14 cellular contexts compared by ENCODE assay signal in the genomic region with DNA sequence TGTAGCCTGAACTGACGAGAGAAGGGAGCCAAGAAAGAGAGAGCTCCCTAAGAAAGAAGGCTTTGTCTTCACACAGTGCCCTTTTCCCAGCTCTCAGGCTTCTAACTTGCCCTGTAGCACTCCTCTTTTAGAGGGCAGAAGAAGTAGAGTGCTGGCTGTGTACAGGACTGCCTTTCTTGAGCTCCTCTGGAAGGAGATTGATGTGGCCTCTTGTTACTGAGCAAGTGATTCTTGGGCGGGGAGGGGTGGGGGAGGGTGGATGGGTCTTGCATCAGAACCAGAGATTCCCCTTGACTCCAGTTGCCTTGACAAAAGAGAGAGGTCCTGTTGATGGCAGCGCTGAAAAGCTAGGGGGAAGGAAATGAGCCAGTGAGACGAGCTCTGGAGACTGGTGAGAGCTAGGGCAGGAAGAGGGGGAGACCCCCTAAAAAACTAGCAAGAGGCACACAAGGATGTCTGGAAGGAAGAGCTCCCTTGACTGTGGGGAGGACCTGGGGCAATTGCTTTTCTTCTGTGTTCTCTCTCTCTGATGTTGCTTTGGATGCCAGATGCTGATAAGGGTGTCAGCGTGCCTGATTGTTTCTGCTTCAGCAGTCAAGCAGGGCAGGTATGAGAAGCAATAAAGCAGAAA. TPM values are rescaled to one million over a fixed set of nuclear protein-coding genes. Genes with fewer than 3 reads are reported as not detected.
DNase-seq lines count a peak whose midpoint lies in the region; ATAC-seq and TF ChIP-seq lines count a peak whose summit lies in the region.
"Had no signal": no experiment of that assay in that cellular context is flagged by ENCODE, and none has a peak within 500 bp of the region (broad histone marks: within the 10 kb centered on the region; RNA-seq: fewer than 3 reads in every experiment).

No MANE protein-coding gene starts in this region.

- H3K27ac ChIP-seq in HCT116 (ENCODE audit: low read depth, low read length) = no peak overlapping the region
- H3K27ac ChIP-seq: right lobe of liver, WERI-Rb-1 had no signal

- no peaks in the 10 kb centered on the region for H3K27me3 ChIP-seq in HCT116 (ENCODE audit: insufficient read depth, low read length)
- H3K27me3 ChIP-seq: MG63, right lobe of liver had no signal

- CTCF ChIA-PET in HCT116 (lab: Charles Lee) = interaction anchor here (1.0 to 2.5 kb wide), 3 partner anchors 8 to 24 kb away, joined by 3 to 14 read pairs (median 4); no protein-coding TSS in a partner anchor

- TF ChIP-seq CTCF in AG10803 (conservative IDR thresholded peaks at IDR 0.05; ENCODE audit: low read length) (no peak), HCT116 (IDR thresholded peaks at IDR 0.05 in 2 of 3, conservative IDR thresholded peaks at IDR 0.05 in 1 of 3; ENCODE audit: borderline replicate concordance in 1 of 3, insufficient read depth in 1 of 3, low read depth in 2 of 3, low read length in 2 of 3) (no peak)

- TF ChIP-seq RAD21 in HCT116 (IDR thresholded peaks at IDR 0.05; ENCODE audit: low read depth) = no peak

- ATAC-seq in HCT116 (no peak), HG03565 (IDR thresholded peaks at IDR 0.05; ENCODE audit: unreplicated experiment) (no peak), GM18502 (IDR thresholded peaks at IDR 0.05; ENCODE audit: poor library complexity, unreplicated experiment) (no peak)
- ATAC-seq: left lobe of liver, right lobe of liver had no signal

- no peak overlapping the region for H3K4me3 ChIP-seq in AG10803 (ENCODE audit: low read length)
- no peak overlapping the region for H3K4me3 ChIP-seq in HCT116 (replicated peaks in 1 of 2; ENCODE audit: low read depth in 1 of 2, low read length in 2 of 2)
- H3K4me3 ChIP-seq: MG63, right lobe of liver had no signal

- H3K9me2 ChIP-seq in HCT116 (ENCODE audit: insufficient read depth) = no peaks in the 10 kb centered on the region

- H4K20me1 ChIP-seq in HCT116 (ENCODE audit: insufficient read depth) = no peaks in the 10 kb centered on the region

- H3K36me3 ChIP-seq in HCT116 (ENCODE audit: control insufficient read depth in 1 of 2, insufficient read depth in 2 of 2, low read length in 2 of 2) = peaks cover 10% of the 10 kb centered on the region in 2 experiments

- DNase-seq in AG10803 (ENCODE audit: low read depth) (peak; percentile 16), HCT116 (ENCODE audit: low read depth, low spot score) (no peak), amniotic epithelial cell (ENCODE audit: low read depth) (peak; percentile 67), kidney tubule cell (ENCODE audit: low spot score) (peak; percentile 33), H4 (ENCODE audit: low spot score) (no peak)
- DNase-seq in NK-92 treated with Interleukin-12 subunit alpha and Interleukin-12 subunit beta, amount 100 ng/mL, for 24 hours (lab: John Stamatoyannopoulos, UW) = no peak
- DNase-seq: activated naive CD4-positive, alpha-beta T cell treated with anti-CD3 and anti-CD28 coated beads, Interleukin-2, amount 10 ng/mL, durations not matched to agents 7 days and 5 days; MG63; WERI-Rb-1 had no signal

- TSS peak; percentile 13 for BruUV-seq in HCT116 (replicated peaks; lab: Mats Ljungman, UMichigan)

- POLR2A ChIA-PET in HCT116 (lab: Charles Lee) = interaction anchor here (0.6 kb wide), 1 partner anchor 21 kb away, joined by 4 read pairs; no protein-coding TSS in a partner anchor

- no peaks in the 10 kb centered on the region for H3K9me3 ChIP-seq in HCT116 (ENCODE audit: control insufficient read depth in 1 of 2, insufficient read depth in 1 of 2, low read depth in 1 of 2, low read length in 2 of 2)
- H3K9me3 ChIP-seq: MG63, right lobe of liver had no signal

- no peak overlapping the region for H3K9ac ChIP-seq in HCT116 (ENCODE audit: low read length)

- no peaks in the 10 kb centered on the region for H3K4me1 ChIP-seq in HCT116 (ENCODE audit: control insufficient read depth in 1 of 2, insufficient read depth in 2 of 2, low read length in 2 of 2)
- H3K4me1 ChIP-seq: right lobe of liver had no signal

- RAD21 ChIA-PET in HCT116 (lab: Charles Lee; ENCODE audit: low non-redundant PET in 1 of 2, low total read pairs in 2 of 2, uncharacterized antibody in 2 of 2, unreplicated experiment in 2 of 2) = no interaction called here

- intact Hi-C loops in HCT116 (cut with micrococcal nuclease) = no loop called here

- TF ChIP-seq POLR2A in HCT116 (IDR thresholded peaks at IDR 0.05; ENCODE audit: borderline replicate concordance, extremely low read depth, insufficient read depth, insufficient read length) = no peak

- H3K4me2 ChIP-seq in HCT116 (ENCODE audit: low read length) = no peak overlapping the region

- H2AFZ ChIP-seq in HCT116 (ENCODE audit: low read depth, low read length, poor library complexity, severe bottlenecking) = no peak overlapping the region

- H3K79me2 ChIP-seq in HCT116 (ENCODE audit: insufficient read depth, low read length) = no peaks in the 10 kb centered on the region

TF ChIP-seq in HCT116, 20 proteins besides CTCF, POLR2A, EP300 and RAD21 (continues in another document):
- no peak for TF ChIP-seq JUND (IDR thresholded peaks at IDR 0.05)
- TF ChIP-seq ZFX (IDR thresholded peaks at IDR 0.05) = no peak
- TF ChIP-seq, protein P1, sequence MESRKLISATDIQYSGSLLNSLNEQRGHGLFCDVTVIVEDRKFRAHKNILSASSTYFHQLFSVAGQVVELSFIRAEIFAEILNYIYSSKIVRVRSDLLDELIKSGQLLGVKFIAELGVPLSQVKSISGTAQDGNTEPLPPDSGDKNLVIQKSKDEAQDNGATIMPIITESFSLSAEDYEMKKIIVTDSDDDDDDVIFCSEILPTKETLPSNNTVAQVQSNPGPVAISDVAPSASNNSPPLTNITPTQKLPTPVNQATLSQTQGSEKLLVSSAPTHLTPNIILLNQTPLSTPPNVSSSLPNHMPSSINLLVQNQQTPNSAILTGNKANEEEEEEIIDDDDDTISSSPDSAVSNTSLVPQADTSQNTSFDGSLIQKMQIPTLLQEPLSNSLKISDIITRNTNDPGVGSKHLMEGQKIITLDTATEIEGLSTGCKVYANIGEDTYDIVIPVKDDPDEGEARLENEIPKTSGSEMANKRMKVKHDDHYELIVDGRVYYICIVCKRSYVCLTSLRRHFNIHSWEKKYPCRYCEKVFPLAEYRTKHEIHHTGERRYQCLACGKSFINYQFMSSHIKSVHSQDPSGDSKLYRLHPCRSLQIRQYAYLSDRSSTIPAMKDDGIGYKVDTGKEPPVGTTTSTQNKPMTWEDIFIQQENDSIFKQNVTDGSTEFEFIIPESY (IDR thresholded peaks at IDR 0.05; ENCODE audit: extremely low read depth, insufficient replicate concordance, low read length) = no peak
- no peak for TF ChIP-seq SRF (IDR thresholded peaks at IDR 0.05; ENCODE audit: low read depth)
- TF ChIP-seq, protein P2, sequence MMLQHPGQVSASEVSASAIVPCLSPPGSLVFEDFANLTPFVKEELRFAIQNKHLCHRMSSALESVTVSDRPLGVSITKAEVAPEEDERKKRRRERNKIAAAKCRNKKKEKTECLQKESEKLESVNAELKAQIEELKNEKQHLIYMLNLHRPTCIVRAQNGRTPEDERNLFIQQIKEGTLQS (IDR thresholded peaks at IDR 0.05) = no peak
- TF ChIP-seq CBX3 (IDR thresholded peaks at IDR 0.05; ENCODE audit: low read depth) = no peak
- TF ChIP-seq YY1 (IDR thresholded peaks at IDR 0.05; ENCODE audit: extremely low read depth, insufficient replicate concordance, low read depth, low read length) = no peak
- no peak for TF ChIP-seq EGR1 (IDR thresholded peaks at IDR 0.05; ENCODE audit: low read depth)
- no peak for TF ChIP-seq ELF1 (IDR thresholded peaks at IDR 0.05; ENCODE audit: borderline replicate concordance, low read depth)
- no peak for TF ChIP-seq SIN3A (IDR thresholded peaks at IDR 0.05; ENCODE audit: low read depth)
- no peak for TF ChIP-seq EZH2phosphoT487 (IDR thresholded peaks at IDR 0.05; ENCODE audit: borderline replicate concordance)
- TF ChIP-seq, protein P3, sequence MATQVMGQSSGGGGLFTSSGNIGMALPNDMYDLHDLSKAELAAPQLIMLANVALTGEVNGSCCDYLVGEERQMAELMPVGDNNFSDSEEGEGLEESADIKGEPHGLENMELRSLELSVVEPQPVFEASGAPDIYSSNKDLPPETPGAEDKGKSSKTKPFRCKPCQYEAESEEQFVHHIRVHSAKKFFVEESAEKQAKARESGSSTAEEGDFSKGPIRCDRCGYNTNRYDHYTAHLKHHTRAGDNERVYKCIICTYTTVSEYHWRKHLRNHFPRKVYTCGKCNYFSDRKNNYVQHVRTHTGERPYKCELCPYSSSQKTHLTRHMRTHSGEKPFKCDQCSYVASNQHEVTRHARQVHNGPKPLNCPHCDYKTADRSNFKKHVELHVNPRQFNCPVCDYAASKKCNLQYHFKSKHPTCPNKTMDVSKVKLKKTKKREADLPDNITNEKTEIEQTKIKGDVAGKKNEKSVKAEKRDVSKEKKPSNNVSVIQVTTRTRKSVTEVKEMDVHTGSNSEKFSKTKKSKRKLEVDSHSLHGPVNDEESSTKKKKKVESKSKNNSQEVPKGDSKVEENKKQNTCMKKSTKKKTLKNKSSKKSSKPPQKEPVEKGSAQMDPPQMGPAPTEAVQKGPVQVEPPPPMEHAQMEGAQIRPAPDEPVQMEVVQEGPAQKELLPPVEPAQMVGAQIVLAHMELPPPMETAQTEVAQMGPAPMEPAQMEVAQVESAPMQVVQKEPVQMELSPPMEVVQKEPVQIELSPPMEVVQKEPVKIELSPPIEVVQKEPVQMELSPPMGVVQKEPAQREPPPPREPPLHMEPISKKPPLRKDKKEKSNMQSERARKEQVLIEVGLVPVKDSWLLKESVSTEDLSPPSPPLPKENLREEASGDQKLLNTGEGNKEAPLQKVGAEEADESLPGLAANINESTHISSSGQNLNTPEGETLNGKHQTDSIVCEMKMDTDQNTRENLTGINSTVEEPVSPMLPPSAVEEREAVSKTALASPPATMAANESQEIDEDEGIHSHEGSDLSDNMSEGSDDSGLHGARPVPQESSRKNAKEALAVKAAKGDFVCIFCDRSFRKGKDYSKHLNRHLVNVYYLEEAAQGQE (IDR thresholded peaks at IDR 0.05; ENCODE audit: low read depth) = no peak
- TF ChIP-seq CEBPB (IDR thresholded peaks at IDR 0.05; ENCODE audit: low read depth) = no peak
- TF ChIP-seq, protein P4, sequence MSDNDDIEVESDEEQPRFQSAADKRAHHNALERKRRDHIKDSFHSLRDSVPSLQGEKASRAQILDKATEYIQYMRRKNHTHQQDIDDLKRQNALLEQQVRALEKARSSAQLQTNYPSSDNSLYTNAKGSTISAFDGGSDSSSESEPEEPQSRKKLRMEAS (IDR thresholded peaks at IDR 0.05) = no peak
- TF ChIP-seq SP1 (IDR thresholded peaks at IDR 0.05; ENCODE audit: low read depth) = no peak
- TF ChIP-seq TCF7L2 (IDR thresholded peaks at IDR 0.05; ENCODE audit: borderline replicate concordance, extremely low read depth, insufficient read depth, insufficient read length) = no peak

RNA-seq across cellular contexts. Expression of a gene that starts 18.4 kb away (rescaled TPM):
- total RNA-seq in HCT116 (2021; ENCODE audit: unreplicated experiment) = 0.17 TPM
- polyA plus RNA-seq in HCT116 (2012) = 0.12 and 0.17 TPM in 2 replicates
- total RNA-seq in H4 (2014; rRNA removed; shearing (Covaris generic)) = 0.06 TPM in 1 of 2 replicates, not detected in the other
- total RNA-seq: epithelial cell of proximal tubule had no signal

RNA-seq across cellular contexts. Expression of a gene that starts 26.3 kb away (rescaled TPM):
- 49.9 TPM for total RNA-seq in HCT116 (2021; ENCODE audit: unreplicated experiment)
- polyA plus RNA-seq in HCT116 (2012) = 39.1 and 43.2 TPM in 2 replicates
- total RNA-seq in H4 (2014; rRNA removed; shearing (Covaris generic)) = 5.9 and 6.9 TPM in 2 replicates

RNA-seq across cellular contexts. Expression of a gene that starts 28.4 kb away (rescaled TPM):
- total RNA-seq in HCT116 (2021; ENCODE audit: unreplicated experiment) = 76.1 TPM
- 45.1 and 66.9 TPM in 2 replicates for polyA plus RNA-seq in HCT116 (2012)
- 59.2 and 59.5 TPM in 2 replicates for total RNA-seq in H4 (2014; rRNA removed; shearing (Covaris generic))

Comparison
In these comparisons a context has a peak if more than half of its experiments do, and no peak if none do; other contexts are left out.
1. DNase-seq: peak in AG10803 (single experiment), amniotic epithelial cell (single experiment) and kidney tubule cell (single experiment); none in HCT116 (single experiment), NK-92 treated with Interleukin-12 subunit alpha and Interleukin-12 subunit beta, amount 100 ng/mL, for 24 hours (single experiment) and H4 (single experiment).